Comparison of ENCODE assay signal across 15 cellular contexts in the genomic region with DNA sequence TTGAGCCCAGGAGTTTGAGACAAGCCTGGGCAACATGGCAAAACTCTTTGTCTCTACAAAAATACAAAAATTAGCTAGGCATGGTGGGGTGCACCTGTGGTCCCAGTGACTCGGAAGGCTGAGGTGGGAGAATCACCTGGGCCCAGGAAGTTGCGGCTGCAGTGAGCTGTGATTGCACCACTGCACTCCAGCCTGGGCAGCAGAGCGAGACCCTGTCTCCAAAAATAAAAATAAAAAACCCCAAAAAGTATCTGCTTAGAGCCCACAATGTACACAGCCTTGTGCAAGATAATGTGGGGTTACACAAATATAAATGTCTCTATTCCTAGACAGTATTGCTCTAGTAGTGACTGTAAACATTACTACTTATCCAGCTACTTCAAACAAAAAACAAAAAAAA.
DNase-seq lines count a peak whose midpoint lies in the region; ATAC-seq lines count a peak whose summit lies in the region.
"Had no signal": no experiment of that assay in that cellular context is flagged by ENCODE, and none has a peak within 500 bp of the region (broad histone marks: within the 10 kb centered on the region; RNA-seq: fewer than 3 reads in every experiment).

No MANE protein-coding gene starts in this region.

- H3K9me3 ChIP-seq in BLaER1, result no peaks in the 10 kb centered on the region
- H3K9me3 ChIP-seq: esophagus muscularis mucosa, SK-N-SH had no signal

- H3K4me1 ChIP-seq in BLaER1, result peaks cover 33% of the 10 kb centered on the region

- no peak overlapping the region for H3K27ac ChIP-seq in BLaER1
- H3K27ac ChIP-seq: esophagus muscularis mucosa had no signal

- no peak overlapping the region for H3K9ac ChIP-seq in BLaER1
- H3K9ac ChIP-seq: SK-N-SH had no signal

- H3K27me3 ChIP-seq in BLaER1, result no peaks in the 10 kb centered on the region
- H3K27me3 ChIP-seq: esophagus muscularis mucosa had no signal

- ATAC-seq in GM18870 (IDR thresholded peaks at IDR 0.05; ENCODE audit: unreplicated experiment), result peak; percentile 72
- peak; percentile 66 for ATAC-seq in HG02763 (IDR thresholded peaks at IDR 0.05; ENCODE audit: unreplicated experiment)
- ATAC-seq in HG03575 (IDR thresholded peaks at IDR 0.05; ENCODE audit: extremely low read depth, insufficient number of reproducible peaks, low FRiP score, unreplicated experiment), result peak; percentile 80
- ATAC-seq in HG03139 (IDR thresholded peaks at IDR 0.05; ENCODE audit: unreplicated experiment), result no peak
- ATAC-seq: naive thymus-derived CD8-positive, alpha-beta T cell had no signal

- no peak overlapping the region for H3K4me3 ChIP-seq in BLaER1
- H3K4me3 ChIP-seq: esophagus muscularis mucosa, lung had no signal

- DNase-seq in retina (no peak), GDM1 (lab: John Stamatoyannopoulos, UW) (no peak)
- no peak for DNase-seq in activated CD4-positive, CD25-positive, alpha-beta regulatory T cell (lab: John Stamatoyannopoulos, UW)
- DNase-seq: ACHN; CD8-positive, alpha-beta memory T cell; naive thymus-derived CD8-positive, alpha-beta T cell; NCI-H82; SK-N-SH had no signal

- H3K4me2 ChIP-seq in BLaER1, result peak overlapping the region; percentile 58
- H3K4me2 ChIP-seq: SK-N-SH had no signal

- H3K36me3 ChIP-seq in BLaER1, result peaks cover 82% of the 10 kb centered on the region

- peaks cover 47% of the 10 kb centered on the region for H4K20me1 ChIP-seq in BLaER1
